In genomic region chr5:71589903-71590302, GRCh38 we compare ENCODE assay signal across 1 cellular context.
A peak's percentile ranks its signal among the peaks of the same experiment; 100 is the strongest.
TF ChIP-seq lines count a peak whose summit lies in the region.

No MANE protein-coding gene starts in this region.

TF ChIP-seq in GM12878, 131 proteins besides CTCF, POLR2A, EP300 and RAD21 (continued from another document):
- 0 out of 2 replicates have a peak, but pooled peaks have one; percentile 23 for TF ChIP-seq IKZF1 (conservative IDR thresholded peaks at IDR 0.05)
- TF ChIP-seq TCF12 (IDR thresholded peaks at IDR 0.05; ENCODE audit: low read depth, low read length), result 0 out of 2 replicates have a peak, but pooled peaks have one; percentile 21
- peak; percentile 35 for TF ChIP-seq PBX3 (IDR thresholded peaks at IDR 0.05; ENCODE audit: insufficient replicate concordance, low read depth, low read length)
- TF ChIP-seq USF2 (IDR thresholded peaks at IDR 0.05; ENCODE audit: borderline replicate concordance, low read depth, low read length), result no peak
- no peak for TF ChIP-seq MXI1 (IDR thresholded peaks at IDR 0.05; ENCODE audit: low read depth, low read length)
- TF ChIP-seq RUNX3 (IDR thresholded peaks at IDR 0.05; ENCODE audit: low read length), result peak; percentile 65
- TF ChIP-seq HDAC6 (IDR thresholded peaks at IDR 0.05; ENCODE audit: unreplicated experiment), result no peak
